In genomic region chr10:32266979-32267378, GRCh38 we compare ENCODE assay signal across 21 cellular contexts.
DNase-seq lines count a peak whose midpoint lies in the region; ATAC-seq, FAIRE-seq and TF ChIP-seq lines count a peak whose summit lies in the region.
"Had no signal": no experiment of that assay in that cellular context is flagged by ENCODE, and none has a peak within 500 bp of the region (broad histone marks: within the 10 kb centered on the region; RNA-seq: fewer than 3 reads in every experiment).

No MANE protein-coding gene starts in this region.

- no peak overlapping the region for H3K9ac ChIP-seq in mesendoderm (ENCODE audit: low read length)

- H3K9me3 Mint-ChIP-seq in central memory CD8-positive, alpha-beta T cell: no peaks in the 10 kb centered on the region
- H3K9me3 Mint-ChIP-seq: dendritic cell treated with granulocyte-macrophage colony-stimulating factor and Interleukin-4, amounts not matched to agents 40 ng/mL and 50 ng/mL, for 4 days; T-helper 1 cell treated with Interleukin-12 subunit alpha and Interleukin-12 subunit beta and Interleukin-4 antibody, amounts not matched to agents 30 μg/mL and 1 μg/mL, for 36 hours had no signal

- H2BK5ac ChIP-seq in mesendoderm (ENCODE audit: low read length): no peak overlapping the region

- no CpG with 5 or more reads among the region's 5 CpGs for WGBS in mesendoderm (ENCODE audit: extremely low coverage, insufficient coverage, low lambda C conversion rate)
- 78 to 88% methylated on average over 3 to 5 of the region's 5 CpGs for WGBS in transverse colon (ENCODE audit: low coverage in 1 of 2), 2 donors

- H3K27me3 ChIP-seq in A673 (replicated peaks; ENCODE audit: insufficient read depth, low read depth, low read length, poor library complexity) (no peaks in the 10 kb centered on the region), mesendoderm (ENCODE audit: insufficient read depth, low read length, poor library complexity) (no peaks in the 10 kb centered on the region), transverse colon (no peaks in the 10 kb centered on the region)
- H3K27me3 ChIP-seq: body of pancreas, gastrocnemius medialis had no signal

- ATAC-seq in central memory CD8-positive, alpha-beta T cell (replicated peaks; ENCODE audit: extremely low read depth, poor library complexity, severe bottlenecking): no peak
- ATAC-seq in HG03025 (IDR thresholded peaks at IDR 0.05; ENCODE audit: low FRiP score, unreplicated experiment): no peak
- ATAC-seq: body of pancreas, gastrocnemius medialis had no signal

- no peak for FAIRE-seq in GM12891 (lab: Jason Lieb, UNC)
- FAIRE-seq: islet of Langerhans had no signal

- peak; percentile 66; the same call in 1 of the 2 replicates for TF ChIP-seq POLR2A in GM12891 (IDR thresholded peaks at IDR 0.05; ENCODE audit: low read depth, low read length)
- TF ChIP-seq POLR2A in transverse colon (IDR thresholded peaks at IDR 0.05): no peak

- no peak overlapping the region for H2BK15ac ChIP-seq in mesendoderm (replicated peaks; ENCODE audit: low read depth)

- H3K18ac ChIP-seq in mesendoderm (ENCODE audit: low read length): no peak overlapping the region

- peaks cover 52% of the 10 kb centered on the region for H3K36me3 ChIP-seq in A673 (ENCODE audit: insufficient read depth, low read length, poor library complexity, severe bottlenecking)
- peaks cover 5% of the 10 kb centered on the region for H3K36me3 ChIP-seq in mesendoderm (ENCODE audit: control insufficient read depth, insufficient read depth, low read length)
- peaks cover 0 to 39% (median 12%) of the 10 kb centered on the region in 4 donors for H3K36me3 ChIP-seq in transverse colon

- H2BK120ac ChIP-seq in mesendoderm (ENCODE audit: low read depth, low read length): no peak overlapping the region

- peak overlapping the region; percentile 77 for H3K27ac Mint-ChIP-seq in central memory CD8-positive, alpha-beta T cell (ENCODE audit: low read depth)
- H3K27ac Mint-ChIP-seq: dendritic cell treated with granulocyte-macrophage colony-stimulating factor and Interleukin-4, amounts not matched to agents 40 ng/mL and 50 ng/mL, for 4 days; T-helper 1 cell treated with Interleukin-12 subunit alpha and Interleukin-12 subunit beta and Interleukin-4 antibody, amounts not matched to agents 30 μg/mL and 1 μg/mL, for 36 hours had no signal

- H3K4me1 ChIP-seq in A673 (ENCODE audit: insufficient read depth, low read length, poor library complexity, severe bottlenecking) (no peaks in the 10 kb centered on the region), mesendoderm (ENCODE audit: control insufficient read depth, low read depth, low read length) (peaks cover 5% of the 10 kb centered on the region), transverse colon (no peaks in the 10 kb centered on the region)
- H3K4me1 ChIP-seq: Caco-2, gastrocnemius medialis had no signal

- H3K79me2 ChIP-seq in mesendoderm (ENCODE audit: control insufficient read depth, insufficient read depth, low read length): no peaks in the 10 kb centered on the region

- no peak overlapping the region for H4K8ac ChIP-seq in mesendoderm (ENCODE audit: low read depth, low read length)

- no peak for DNase-seq in A673 (ENCODE audit: low spot score)
- DNase-seq in GM12891 (ENCODE audit: insufficient read length, low spot score): no peak
- DNase-seq in central memory CD8-positive, alpha-beta T cell (ENCODE audit: low spot score in 2 of 2): no peak
- peak; percentile 78 for DNase-seq in mesendoderm
- DNase-seq in midbrain (lab: John Stamatoyannopoulos, UW): no peak
- DNase-seq in transverse colon: no peak
- DNase-seq in posterior vena cava (ENCODE audit: low spot score): no peak
- DNase-seq: activated CD4-positive, CD25-positive, alpha-beta regulatory T cell treated with anti-CD3 and anti-CD28 coated beads, Interleukin-2, amount 50 U/mL, for 72 hours; activated CD8-positive, alpha-beta memory T cell treated with anti-CD3 and anti-CD28 coated beads, Interleukin-2, amount 50 U/mL, for 4 hours; activated naive CD4-positive, alpha-beta T cell treated with anti-CD3 and anti-CD28 coated beads, Interleukin-2, amount 50 U/mL, for 16 hours; body of pancreas; Caco-2; erythroblast; gastrocnemius medialis; NCI-H2029; NCI-H510A; SHP77 treated with DMSO at 0.1 percent for 48 hours had no signal

- H3K4me3 ChIP-seq in A673 (ENCODE audit: low read depth, low read length, poor library complexity, severe bottlenecking) (no peak overlapping the region), mesendoderm (ENCODE audit: low read length) (no peak overlapping the region), transverse colon (no peak overlapping the region)
- H3K4me3 ChIP-seq: body of pancreas, gastrocnemius medialis had no signal

- H3K36me3 Mint-ChIP-seq in central memory CD8-positive, alpha-beta T cell (ENCODE audit: insufficient read depth): peaks cover 43% of the 10 kb centered on the region

- H3K27ac ChIP-seq in A673 (ENCODE audit: low read depth, low read length, poor library complexity, severe bottlenecking) (peak overlapping the region; percentile 11), mesendoderm (ENCODE audit: low read depth, low read length) (no peak overlapping the region), transverse colon (no peak overlapping the region)
- H3K27ac ChIP-seq: body of pancreas, gastrocnemius medialis had no signal

- POLR2A ChIA-PET in A673 (lab: Charles Lee; ENCODE audit: low non-redundant PET): no interaction called here

- no peak overlapping the region for H2AK5ac ChIP-seq in mesendoderm (ENCODE audit: low read length)

- no peak for TF ChIP-seq EP300 in transverse colon (IDR thresholded peaks at IDR 0.05; ENCODE audit: low read depth)

- H3K79me1 ChIP-seq in mesendoderm (ENCODE audit: low read length): peaks cover 2% of the 10 kb centered on the region

- peaks cover 6% of the 10 kb centered on the region for H3K4me1 Mint-ChIP-seq in central memory CD8-positive, alpha-beta T cell

- CTCF ChIA-PET in A673 (lab: Charles Lee): no interaction called here

- H3K9me3 ChIP-seq in A673 (ENCODE audit: low read depth, low read length, poor library complexity, severe bottlenecking) (no peaks in the 10 kb centered on the region), transverse colon (no peaks in the 10 kb centered on the region)
- H3K9me3 ChIP-seq: body of pancreas, Caco-2, gastrocnemius medialis had no signal

- no TSS peak for BruUV-seq in A673 (replicated peaks; lab: Mats Ljungman, UMichigan)

- no peak overlapping the region for H3K23ac ChIP-seq in mesendoderm (ENCODE audit: low read length)

- TF ChIP-seq CTCF in A673 (conservative IDR thresholded peaks at IDR 0.05; ENCODE audit: low read depth, low read length) (no peak), transverse colon (IDR thresholded peaks at IDR 0.05) (no peak)

- H3K27me3 Mint-ChIP-seq in central memory CD8-positive, alpha-beta T cell: no peaks in the 10 kb centered on the region
- H3K27me3 Mint-ChIP-seq: dendritic cell treated with granulocyte-macrophage colony-stimulating factor and Interleukin-4, amounts not matched to agents 40 ng/mL and 50 ng/mL, for 4 days had no signal

- peak overlapping the region; percentile 10 for H3K56ac ChIP-seq in mesendoderm (ENCODE audit: low read length)

- H3K4ac ChIP-seq in mesendoderm (ENCODE audit: low read depth, low read length): no peak overlapping the region

- in situ Hi-C loops in transverse colon (cut with MboI; ENCODE audit: low pct_ligation_motif_present in 1 of 4, low pct_unique_long_range_greater_than_20kb in 1 of 4, low sequenced_read_pairs in 3 of 4): loop anchor here in 1 of 4 donors (25.0 kb wide), 1 partner anchor 95 kb away; no protein-coding TSS in a partner anchor

- H3K4me2 ChIP-seq in mesendoderm (ENCODE audit: low read length): no peak overlapping the region

- intact Hi-C loops in A673 (cut with micrococcal nuclease; ENCODE audit: unreplicated experiment): no loop called here
- intact Hi-C loops in transverse colon (cut with DNase I; ENCODE audit: low total_unique reads): no loop called here
- intact Hi-C loops in posterior vena cava (cut with DNase I): no loop called here

- no peak overlapping the region for H4K5ac ChIP-seq in mesendoderm (ENCODE audit: low read length)

- H3K4me3 Mint-ChIP-seq in central memory CD8-positive, alpha-beta T cell: no peak overlapping the region
- H3K4me3 Mint-ChIP-seq: dendritic cell treated with granulocyte-macrophage colony-stimulating factor and Interleukin-4, amounts not matched to agents 40 ng/mL and 50 ng/mL, for 4 days; T-helper 1 cell treated with Interleukin-12 subunit alpha and Interleukin-12 subunit beta and Interleukin-4 antibody, amounts not matched to agents 30 μg/mL and 1 μg/mL, for 36 hours had no signal

TF ChIP-seq in GM12891, 5 proteins besides CTCF, POLR2A, EP300 and RAD21:
- TF ChIP-seq TAF1 (IDR thresholded peaks at IDR 0.05; ENCODE audit: low read depth, low read length) (no peak), POLR2AphosphoS5 (IDR thresholded peaks at IDR 0.05; ENCODE audit: low read depth, low read length) (no peak), POU2F2 (IDR thresholded peaks at IDR 0.05; ENCODE audit: low read depth, low read length) (no peak), SPI1 (IDR thresholded peaks at IDR 0.05; ENCODE audit: low read depth, low read length) (no peak), PAX5 (IDR thresholded peaks at IDR 0.05; ENCODE audit: insufficient read depth, low read length, severe bottlenecking) (no peak)
